Comparison of ENCODE assay signal across 21 cellular contexts in the genomic region with DNA sequence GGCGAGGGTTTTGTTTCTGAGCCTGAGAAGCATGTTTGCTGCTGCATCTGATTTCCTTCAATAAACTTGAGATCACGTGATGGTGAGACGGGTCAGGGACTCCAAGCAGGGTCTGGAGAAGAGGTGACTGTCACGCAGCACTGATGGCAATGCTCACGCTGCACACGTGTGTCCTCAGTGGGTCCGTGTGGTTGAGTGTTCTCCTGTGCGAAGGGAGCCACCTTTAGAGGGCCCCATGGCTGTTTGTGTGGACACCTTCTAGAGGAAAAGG.
"Had no signal": no experiment of that assay in that cellular context is flagged by ENCODE, and none has a peak within 500 bp of the region (broad histone marks: within the 10 kb centered on the region; RNA-seq: fewer than 3 reads in every experiment).

No MANE protein-coding gene starts in this region.

- DNase-seq: activated CD4-positive, alpha-beta T cell treated with anti-CD3 and anti-CD28 coated beads for 4 hours; activated CD4-positive, alpha-beta T cell treated with anti-CD3 and anti-CD28 coated beads, Interleukin-2, amount 50 U/mL, for 48 hours; activated naive CD4-positive, alpha-beta T cell; esophagus squamous epithelium; gastrocnemius medialis; left cardiac atrium; nephron progenitor cell; T1000 had no signal

- H3K27ac ChIP-seq: esophagus squamous epithelium, gastrocnemius medialis, heart left ventricle, prostate gland, thoracic aorta, vagina had no signal

- H3K4me1 ChIP-seq: gastrocnemius medialis, heart left ventricle, prostate gland, vagina had no signal

- H3K27me3 Mint-ChIP-seq: activated naive CD8-positive, alpha-beta T cell had no signal

- H3K36me3 ChIP-seq: esophagus squamous epithelium, gastrocnemius medialis, heart left ventricle, prostate gland, thoracic aorta, vagina had no signal

- H3K4me3 Mint-ChIP-seq: activated naive CD8-positive, alpha-beta T cell; central memory CD8-positive, alpha-beta T cell; endodermal cell; memory B cell; nephron progenitor cell; stimulated activated effector memory CD8-positive, alpha-beta T cell treated with anti-CD3 and anti-CD28 coated beads, Interleukin-12 subunit alpha, Interleukin-12 subunit beta, amount 100 ng/mL, for 72 hours; T-helper 1 cell treated with Interleukin-12 subunit alpha and Interleukin-12 subunit beta and Interleukin-4 antibody, amounts not matched to agents 30 μg/mL and 1 μg/mL, for 36 hours; type B pancreatic cell; WTC11 had no signal

- H3K4me1 Mint-ChIP-seq: central memory CD8-positive, alpha-beta T cell; stimulated activated effector memory CD8-positive, alpha-beta T cell treated with anti-CD3 and anti-CD28 coated beads, Interleukin-12 subunit alpha, Interleukin-12 subunit beta, amount 100 ng/mL, for 72 hours had no signal

- H3K27ac Mint-ChIP-seq: activated naive CD8-positive, alpha-beta T cell; activated T-helper 2 cell treated with anti-CD3 and anti-CD28 coated beads, Interferon-gamma antibody, Interleukin-2, Interleukin-4, amounts not matched to agents 10 μg/mL and 5 μg/mL and 100 μg/mL, durations not matched to agents 14 hours and 24 hours and 36 hours; endodermal cell; memory B cell; stimulated activated effector memory CD8-positive, alpha-beta T cell treated with anti-CD3 and anti-CD28 coated beads, Interleukin-12 subunit alpha, Interleukin-12 subunit beta, amount 100 ng/mL, for 72 hours; T-helper 1 cell treated with Interleukin-12 subunit alpha and Interleukin-12 subunit beta and Interleukin-4 antibody, amounts not matched to agents 30 μg/mL and 1 μg/mL, for 36 hours; type B pancreatic cell; WTC11 had no signal

- H3K4me3 ChIP-seq: esophagus squamous epithelium, gastrocnemius medialis, heart left ventricle, prostate gland, thoracic aorta, vagina had no signal

- H3K27me3 ChIP-seq: esophagus squamous epithelium, gastrocnemius medialis, heart left ventricle, vagina had no signal

- H3K9me3 Mint-ChIP-seq: activated T-helper 2 cell treated with anti-CD3 and anti-CD28 coated beads, Interferon-gamma antibody, Interleukin-2, Interleukin-4, amounts not matched to agents 10 μg/mL and 5 μg/mL and 100 μg/mL, durations not matched to agents 14 hours and 24 hours and 36 hours; central memory CD8-positive, alpha-beta T cell; endodermal cell; memory B cell; nephron progenitor cell; stimulated activated effector memory CD8-positive, alpha-beta T cell treated with anti-CD3 and anti-CD28 coated beads, Interleukin-12 subunit alpha, Interleukin-12 subunit beta, amount 100 ng/mL, for 72 hours; T-helper 1 cell treated with Interleukin-12 subunit alpha and Interleukin-12 subunit beta and Interleukin-4 antibody, amounts not matched to agents 30 μg/mL and 1 μg/mL, for 36 hours; type B pancreatic cell; WTC11 had no signal

- H3K36me3 Mint-ChIP-seq: activated naive CD8-positive, alpha-beta T cell; memory B cell; stimulated activated effector memory CD8-positive, alpha-beta T cell treated with anti-CD3 and anti-CD28 coated beads, Interleukin-12 subunit alpha, Interleukin-12 subunit beta, amount 100 ng/mL, for 72 hours; type B pancreatic cell; WTC11 had no signal

- ATAC-seq: gastrocnemius medialis; left cardiac atrium; stimulated activated effector memory CD8-positive, alpha-beta T cell treated with anti-CD3 and anti-CD28 coated beads, Interleukin-12 subunit alpha, Interleukin-12 subunit beta, amount 100 ng/mL, for 72 hours; WTC11 had no signal

- H3K9me3 ChIP-seq: esophagus squamous epithelium, gastrocnemius medialis, heart left ventricle, prostate gland, thoracic aorta, vagina had no signal
